In genomic region chr14:52131640-52132320, GRCh38 we compare ENCODE assay signal across 8 cellular contexts.
DNase-seq lines count a peak whose midpoint lies in the region; ATAC-seq and TF ChIP-seq lines count a peak whose summit lies in the region.

No MANE protein-coding gene starts in this region.

- peaks cover 19 to 24% of the 10 kb centered on the region in 2 donors for H3K4me1 Mint-ChIP-seq in immature natural killer cell

- no peaks in the 10 kb centered on the region for H3K4me1 ChIP-seq in breast epithelium

- TF ChIP-seq CTCF in breast epithelium (IDR thresholded peaks at IDR 0.05): peak in 2 of 3 donors; percentile 42 to 63

- no peak overlapping the region for H3K27ac ChIP-seq in breast epithelium

- H3K4me3 Mint-ChIP-seq in immature natural killer cell: peak overlapping the region; percentile 18 to 57 (median 41)

- no peak for ATAC-seq in GM21786 (IDR thresholded peaks at IDR 0.05; ENCODE audit: unreplicated experiment)

- no peaks in the 10 kb centered on the region for H3K27me3 ChIP-seq in breast epithelium

- H3K9me3 Mint-ChIP-seq in immature natural killer cell: peaks cover 0 to 13% (median 4%) of the 10 kb centered on the region in 6 donors

- no peaks in the 10 kb centered on the region for H3K36me3 ChIP-seq in breast epithelium

- H3K9me3 ChIP-seq in breast epithelium: peaks cover 0 to 23% of the 10 kb centered on the region in 2 donors

- no peak for TF ChIP-seq POLR2A in breast epithelium (IDR thresholded peaks at IDR 0.05)

- peaks cover 4 to 12% (median 7%) of the 10 kb centered on the region in 3 donors for H3K36me3 Mint-ChIP-seq in immature natural killer cell

- H3K4me3 ChIP-seq in breast epithelium: no peak overlapping the region

- peak; percentile 99 for DNase-seq in DMS79 treated with DMSO at 0.1 percent for 48 hours (lab: John Stamatoyannopoulos, UW)
- DNase-seq in M059J (ENCODE audit: low read depth): peak; percentile 94
- DNase-seq in SHP77 treated with DMSO at 0.1 percent for 48 hours (lab: John Stamatoyannopoulos, UW): peak; percentile 67
- peak in 1 of 2 donors; percentile 19 for DNase-seq in breast epithelium (ENCODE audit: low spot score in 2 of 2)
- peak; percentile 52 to 58 (median 54) for DNase-seq in immature natural killer cell
- DNase-seq in stimulated activated CD4-positive, alpha-beta T cell treated with anti-CD3 and anti-CD28 coated beads, Interleukin-12 subunit alpha, Interleukin-12 subunit beta, amount 100 ng/mL, for 48 hours (ENCODE audit: low read depth in 2 of 3, low spot score in 1 of 3): peak; percentile 22 to 53 (median 27)
- DNase-seq in NCI-H2196 (lab: John Stamatoyannopoulos, UW; ENCODE audit: unreplicated experiment): no peak

- intact Hi-C loops in breast epithelium (cut with DNase I; ENCODE audit: low total_unique reads): no loop called here

- H3K27ac Mint-ChIP-seq in immature natural killer cell: peak overlapping the region in 4 of 6 donors; percentile 18 to 40 (median 26)

- peaks cover 0 to 9% (median 5%) of the 10 kb centered on the region in 3 donors for H3K27me3 Mint-ChIP-seq in immature natural killer cell (ENCODE audit: low read depth in 3 of 3)
